In the genomic region with DNA sequence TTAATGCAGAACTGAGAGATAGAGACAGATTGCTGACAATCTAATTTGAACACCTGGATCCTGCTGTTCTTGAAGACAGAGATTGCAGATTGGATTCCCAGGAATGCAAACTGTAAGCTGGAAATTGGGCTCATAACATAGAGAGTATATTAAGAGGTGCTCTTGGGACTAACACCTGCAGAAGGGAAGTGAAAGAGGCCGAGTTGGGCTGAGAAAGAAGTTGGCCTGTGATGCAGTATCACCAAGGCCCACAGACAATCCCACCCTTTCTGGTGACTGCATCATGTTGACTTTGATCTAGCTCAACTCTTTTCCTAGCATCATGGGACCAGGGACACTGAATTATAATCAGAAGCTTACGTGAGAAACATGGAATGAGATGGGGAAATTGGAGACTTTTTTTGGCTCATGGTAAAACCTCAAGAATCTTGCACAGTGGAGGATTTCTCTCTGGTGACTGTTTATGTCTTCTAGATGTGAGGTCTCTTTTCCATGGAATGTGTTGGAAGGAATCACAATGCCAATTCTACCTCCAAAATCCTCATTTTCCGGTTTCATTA, we compare ENCODE assay signal across 19 cellular contexts. TPM values are rescaled to one million over a fixed set of nuclear protein-coding genes. Genes with fewer than 3 reads are reported as not detected.
DNase-seq lines count a peak whose midpoint lies in the region; ATAC-seq, FAIRE-seq and TF ChIP-seq lines count a peak whose summit lies in the region.
"Had no signal": no experiment of that assay in that cellular context is flagged by ENCODE, and none has a peak within 500 bp of the region (broad histone marks: within the 10 kb centered on the region; RNA-seq: fewer than 3 reads in every experiment).

No MANE protein-coding gene starts in this region.

- ATAC-seq in aorta (ENCODE audit: low FRiP score) (no peak), heart left ventricle (no peak)
- ATAC-seq: Panc1, SK-N-SH treated with all-trans-retinoic acid at 6 μM for 48 hours had no signal

- H2AFZ ChIP-seq in astrocyte (ENCODE audit: low read depth, low read length), result no peak overlapping the region
- H2AFZ ChIP-seq in hepatocyte, result no peak overlapping the region

- no peaks in the 10 kb centered on the region for H3K79me2 ChIP-seq in astrocyte (ENCODE audit: insufficient read depth, low read length)
- H3K79me2 ChIP-seq in hepatocyte, result no peaks in the 10 kb centered on the region

- H3K4me3 ChIP-seq in AG09309 (ENCODE audit: control insufficient read depth, low read depth, low read length), result no peak overlapping the region
- no peak overlapping the region for H3K4me3 ChIP-seq in astrocyte (ENCODE audit: insufficient read depth, low read depth, low read length)
- no peak overlapping the region for H3K4me3 ChIP-seq in hepatocyte
- no peak overlapping the region for H3K4me3 ChIP-seq in small intestine (ENCODE audit: low read depth in 1 of 2, low read length in 2 of 2)
- no peak overlapping the region for H3K4me3 ChIP-seq in aorta (ENCODE audit: low read length in 2 of 2)
- no peak overlapping the region for H3K4me3 ChIP-seq in heart left ventricle
- H3K4me3 ChIP-seq: HAP-1 had no signal

- H3K27ac Mint-ChIP-seq in astrocyte (ENCODE audit: unreplicated experiment), result no peak overlapping the region
- H3K27ac Mint-ChIP-seq: CD4-positive, alpha-beta T cell; IgD-negative memory B cell had no signal

- H3K4me3 Mint-ChIP-seq in astrocyte (ENCODE audit: unreplicated experiment), result no peak overlapping the region
- H3K4me3 Mint-ChIP-seq: CD4-positive, alpha-beta T cell; IgD-negative memory B cell had no signal

- H3K9ac ChIP-seq in astrocyte (ENCODE audit: low read length), result no peak overlapping the region

- DNase-seq in AG09309 (ENCODE audit: low read depth) (peak; percentile 31), GM12891 (ENCODE audit: insufficient read length, low spot score) (no peak), astrocyte (ENCODE audit: low read depth) (peak; percentile 87), fibroblast of peridontal ligament (ENCODE audit: extremely low read depth) (peak; percentile 87), hepatocyte (ENCODE audit: low spot score) (no peak), small intestine (no peak), aorta (no peak), heart left ventricle (no peak)
- DNase-seq: Calu3; CD4-positive, alpha-beta T cell; NCI-H1092; NCI-H1694; NCI-H446; NCI-H774; SHP77 had no signal

- H3K4me2 ChIP-seq in astrocyte (ENCODE audit: low read length) (no peak overlapping the region), hepatocyte (no peak overlapping the region)

- no peaks in the 10 kb centered on the region for H3K4me1 Mint-ChIP-seq in astrocyte (ENCODE audit: low read depth, unreplicated experiment)
- H3K4me1 Mint-ChIP-seq: IgD-negative memory B cell had no signal

- H3K27ac ChIP-seq in astrocyte (ENCODE audit: low read depth, low read length) (no peak overlapping the region), hepatocyte (no peak overlapping the region), small intestine (ENCODE audit: low read depth in 1 of 2, low read length in 1 of 2) (no peak overlapping the region), aorta (ENCODE audit: low read depth in 1 of 2, low read length in 2 of 2) (no peak overlapping the region), heart left ventricle (no peak overlapping the region)

- H3K36me3 ChIP-seq in astrocyte (ENCODE audit: insufficient read depth, low read length) (no peaks in the 10 kb centered on the region), hepatocyte (replicated peaks; ENCODE audit: insufficient read depth, low read depth) (no peaks in the 10 kb centered on the region), small intestine (ENCODE audit: control insufficient read depth in 2 of 2, insufficient read depth in 2 of 2, low read length in 2 of 2) (no peaks in the 10 kb centered on the region), aorta (ENCODE audit: control insufficient read depth in 1 of 2, insufficient read depth in 2 of 2, low read length in 1 of 2) (no peaks in the 10 kb centered on the region), heart left ventricle (no peaks in the 10 kb centered on the region)
- H3K36me3 ChIP-seq: HAP-1 had no signal

- no peak for TF ChIP-seq POLR2A in GM12891 (IDR thresholded peaks at IDR 0.05; ENCODE audit: low read depth, low read length)
- TF ChIP-seq POLR2A in heart left ventricle (IDR thresholded peaks at IDR 0.05), result no peak

- FAIRE-seq in GM12891 (lab: Jason Lieb, UNC) (no peak), astrocyte (lab: Jason Lieb, UNC) (no peak), small intestine (lab: Jason Lieb, UNC) (no peak)

- WGBS in hepatocyte (ENCODE audit: low lambda C conversion rate, missing lambda C conversion rate), result 90% methylated on average over 3 of the region's 3 CpGs
- WGBS in small intestine, 3 donors, result 70 to 81% (median 76%) methylated on average over 3 of the region's 3 CpGs
- WGBS in aorta, 2 donors, result 87 to 89% methylated on average over 3 of the region's 3 CpGs
- 84 to 92% (median 90%) methylated on average over 3 of the region's 3 CpGs for WGBS in heart left ventricle, 4 donors

- H4K20me1 ChIP-seq in astrocyte (ENCODE audit: insufficient read depth, low read length) (no peaks in the 10 kb centered on the region), hepatocyte (ENCODE audit: insufficient read depth, poor library complexity, severe bottlenecking) (no peaks in the 10 kb centered on the region)

- H3K9me3 Mint-ChIP-seq in astrocyte (ENCODE audit: unreplicated experiment), result no peaks in the 10 kb centered on the region
- H3K9me3 Mint-ChIP-seq: CD4-positive, alpha-beta T cell had no signal

- H3K27me3 Mint-ChIP-seq in astrocyte (ENCODE audit: low read depth, unreplicated experiment), result peaks cover 2% of the 10 kb centered on the region
- H3K27me3 Mint-ChIP-seq: IgD-negative memory B cell had no signal

- no peak for TF ChIP-seq CTCF in AG09309 (IDR thresholded peaks at IDR 0.05; ENCODE audit: control insufficient read depth, insufficient read depth, low read depth, low read length, missing control alignments)
- TF ChIP-seq CTCF in astrocyte (IDR thresholded peaks at IDR 0.05; ENCODE audit: insufficient read depth, low read depth, low read length), result no peak
- TF ChIP-seq CTCF in hepatocyte (IDR thresholded peaks at IDR 0.05; ENCODE audit: poor library complexity), result no peak
- no peak for TF ChIP-seq CTCF in heart left ventricle (IDR thresholded peaks at IDR 0.05)

- H3K27me3 ChIP-seq in astrocyte (ENCODE audit: insufficient read depth, low read length) (no peaks in the 10 kb centered on the region), hepatocyte (no peaks in the 10 kb centered on the region), small intestine (ENCODE audit: control insufficient read depth in 2 of 2, insufficient read depth in 2 of 2, low read length in 2 of 2) (no peaks in the 10 kb centered on the region), aorta (ENCODE audit: control insufficient read depth in 1 of 2, insufficient read depth in 2 of 2, low read length in 1 of 2) (peaks cover 0 to 1% of the 10 kb centered on the region in 2 donors), heart left ventricle (no peaks in the 10 kb centered on the region)

- H3K9me3 ChIP-seq in astrocyte (ENCODE audit: insufficient read depth, low read depth, low read length) (no peaks in the 10 kb centered on the region), hepatocyte (ENCODE audit: low read depth) (no peaks in the 10 kb centered on the region), small intestine (ENCODE audit: control insufficient read depth, low read depth) (no peaks in the 10 kb centered on the region), aorta (ENCODE audit: control insufficient read depth, low read length) (no peaks in the 10 kb centered on the region), heart left ventricle (no peaks in the 10 kb centered on the region)
- H3K9me3 ChIP-seq: HAP-1 had no signal

- intact Hi-C loops in aorta (cut with DNase I) (no loop called here), heart left ventricle (cut with DNase I) (no loop called here)

- H3K36me3 Mint-ChIP-seq in astrocyte (ENCODE audit: low read depth, unreplicated experiment), result no peaks in the 10 kb centered on the region

- H3K9me2 ChIP-seq in hepatocyte (replicated peaks; ENCODE audit: insufficient read depth), result no peaks in the 10 kb centered on the region

- H3K4me1 ChIP-seq in astrocyte (ENCODE audit: insufficient read depth, low read length), result no peaks in the 10 kb centered on the region
- H3K4me1 ChIP-seq in hepatocyte (ENCODE audit: insufficient read depth), result no peaks in the 10 kb centered on the region
- no peaks in the 10 kb centered on the region for H3K4me1 ChIP-seq in small intestine (ENCODE audit: control insufficient read depth in 2 of 2, insufficient read depth in 1 of 2, low read depth in 1 of 2, low read length in 1 of 2)
- no peaks in the 10 kb centered on the region for H3K4me1 ChIP-seq in aorta (ENCODE audit: control insufficient read depth in 1 of 2, insufficient read depth in 2 of 2, low read length in 2 of 2)
- no peaks in the 10 kb centered on the region for H3K4me1 ChIP-seq in heart left ventricle
- H3K4me1 ChIP-seq: HAP-1 had no signal

TF ChIP-seq in GM12891, 5 proteins besides CTCF, POLR2A, EP300 and RAD21:
- no peak for TF ChIP-seq POLR2AphosphoS5 (IDR thresholded peaks at IDR 0.05; ENCODE audit: low read depth, low read length)
- peak; percentile 57 for TF ChIP-seq SPI1 (IDR thresholded peaks at IDR 0.05; ENCODE audit: low read depth, low read length)

RNA-seq across cellular contexts. Expression of gene NUDT12, which starts 36.5 kb away (rescaled TPM):
- 3.3 TPM for polyA plus RNA-seq in GM12891 (2012; ENCODE audit: low read depth, missing spikeins)
- 6.1 and 6.3 TPM in 2 replicates for total RNA-seq in astrocyte
- 28.5 and 38.9 TPM in 2 replicates for total RNA-seq in hepatocyte
- polyA plus RNA-seq in hepatocyte, result 7.2 and 7.4 TPM in 2 replicates
- 10 to 100 TPM; 10.6 to 14.9 (median 13.9) TPM for polyA plus RNA-seq in small intestine
- 1 to 10 TPM; 6.9 to 8.9 TPM for total RNA-seq in aorta
- polyA plus RNA-seq in aorta, result 1 to 10 TPM; 3.1 to 9.4 TPM
- 10 to 100 TPM; 10.3 to 14.5 (median 11.8) TPM for total RNA-seq in heart left ventricle
- polyA plus RNA-seq in heart left ventricle, result 1 to 10 TPM; 6.0 to 9.6 TPM

Comparison
In these comparisons a context has a peak if more than half of its experiments do, and no peak if none do; other contexts are left out.
1. DNase-seq: peak in AG09309 (single experiment), astrocyte (single experiment) and fibroblast of peridontal ligament (single experiment); none in GM12891 (single experiment), hepatocyte (single experiment), small intestine (single experiment), aorta (0 of 2) and heart left ventricle (0 of 5).